ENCODE assay signal across 8 cellular contexts in genomic region chr7:6857714-6858314, GRCh38. TPM values are rescaled to one million over a fixed set of nuclear protein-coding genes. Genes with fewer than 3 reads are reported as not detected.
DNase-seq lines count a peak whose midpoint lies in the region; ATAC-seq lines count a peak whose summit lies in the region.
"Not testable (repeated sequence)": the region's sequence is repeated elsewhere in the genome, so short reads cannot be mapped to it uniquely, and the experiment has no call there.

No MANE protein-coding gene starts in this region.

- H3K27ac ChIP-seq in aorta (ENCODE audit: low read depth in 1 of 2, low read length in 2 of 2) = not testable (repeated sequence)

- H3K36me3 ChIP-seq in aorta (ENCODE audit: control insufficient read depth in 1 of 2, insufficient read depth in 2 of 2, low read length in 1 of 2) = not testable (repeated sequence)

- not testable (repeated sequence) for H3K9me3 ChIP-seq in aorta (ENCODE audit: control insufficient read depth, low read length)

- H3K4me3 ChIP-seq in aorta (ENCODE audit: low read length in 2 of 2) = not testable (repeated sequence)

- not testable (repeated sequence) for H3K27me3 ChIP-seq in aorta (ENCODE audit: control insufficient read depth in 1 of 2, insufficient read depth in 2 of 2, low read length in 1 of 2)

- 11 to 19% methylated on average over 14 of the region's 14 CpGs for WGBS in aorta, 2 donors

- intact Hi-C loops in aorta (cut with DNase I) = not testable (repeated sequence)

- H3K4me1 ChIP-seq in aorta (ENCODE audit: control insufficient read depth in 1 of 2, insufficient read depth in 2 of 2, low read length in 2 of 2) = not testable (repeated sequence)

- DNase-seq in GDM1 (lab: John Stamatoyannopoulos, UW) (peak; percentile 26), NAMALWA (ENCODE audit: low spot score) (peak; percentile 74), SIG-M5 treated with dmso at 0.1 percent for 504 hours (lab: John Stamatoyannopoulos, UW; ENCODE audit: unreplicated experiment) (peak; percentile 33), activated T-cell treated with anti-CD3 and anti-CD28 coated beads for 4 hours (peak; percentile 69), ecto neural progenitor cell (ENCODE audit: low spot score) (peak; percentile 67), left lobe of liver (ENCODE audit: low spot score) (peak; percentile 78), aorta (peak; percentile 73 to 82)
- peak; percentile 61 to 73 (median 66) for DNase-seq in stimulated activated CD4-positive, alpha-beta T cell treated with anti-CD3 and anti-CD28 coated beads, Interleukin-12 subunit alpha, Interleukin-12 subunit beta, amount 100 ng/mL, for 48 hours (ENCODE audit: low read depth in 2 of 3, low spot score in 1 of 3)

- ATAC-seq in left lobe of liver; aorta (ENCODE audit: low FRiP score): not testable (repeated sequence)

RNA-seq across cellular contexts. Expression of gene CCZ1B, which starts 31.7 kb away (rescaled TPM):
- 14.3 TPM for total RNA-seq in left lobe of liver
- total RNA-seq in aorta = 10 to 100 TPM; 60.1 to 74.4 TPM
- 10 to 100 TPM; 16.8 to 38.0 TPM for polyA plus RNA-seq in aorta

Comparison
In these comparisons a context has a peak if more than half of its experiments do, and no peak if none do; other contexts are left out.
1. DNase-seq: peak in every context shown above with its lines; median percentile 78 in left lobe of liver; 78 in aorta; 74 in NAMALWA; 69 in activated T-cell treated with anti-CD3 and anti-CD28 coated beads for 4 hours; 67 in ecto neural progenitor cell; 66 in stimulated activated CD4-positive, alpha-beta T cell treated with anti-CD3 and anti-CD28 coated beads, Interleukin-12 subunit alpha, Interleukin-12 subunit beta, amount 100 ng/mL, for 48 hours; 33 in SIG-M5 treated with dmso at 0.1 percent for 504 hours; 26 in GDM1.